In the genomic region with DNA sequence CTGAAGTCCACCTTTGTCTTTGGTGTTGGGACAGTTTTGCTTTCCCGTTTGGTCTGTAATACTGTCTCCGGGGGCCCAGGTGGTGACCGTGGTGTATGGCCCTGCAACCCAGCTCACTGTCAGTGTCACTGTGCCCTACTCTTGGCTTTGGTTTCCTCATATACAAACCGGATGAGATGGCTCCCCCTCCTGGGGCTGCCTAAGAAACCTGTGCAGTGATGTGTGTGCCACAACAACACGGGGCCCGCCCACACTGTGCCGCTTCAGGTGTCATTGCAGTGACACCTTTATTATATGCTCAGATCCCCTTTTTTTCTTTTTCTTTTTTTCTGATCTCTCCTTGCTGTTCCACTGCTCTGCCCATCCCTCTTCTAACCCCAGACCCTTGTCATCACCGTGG, we compare ENCODE assay signal across 9 cellular contexts.
DNase-seq lines count a peak whose midpoint lies in the region; ATAC-seq and TF ChIP-seq lines count a peak whose summit lies in the region.
"Had no signal": no experiment of that assay in that cellular context is flagged by ENCODE, and none has a peak within 500 bp of the region (broad histone marks: within the 10 kb centered on the region; RNA-seq: fewer than 3 reads in every experiment).

No MANE protein-coding gene starts in this region.

- intact Hi-C loops in esophagus squamous epithelium (cut with DNase I) = no loop called here

- H3K27me3 ChIP-seq in SU-DHL-6 (ENCODE audit: low read length) = no peaks in the 10 kb centered on the region
- no peaks in the 10 kb centered on the region for H3K27me3 ChIP-seq in esophagus squamous epithelium
- H3K27me3 ChIP-seq: pancreas had no signal

- H3K9me2 ChIP-seq in SU-DHL-6 (replicated peaks; ENCODE audit: insufficient read depth, low read length) = no peaks in the 10 kb centered on the region

- H3K4me3 ChIP-seq in SU-DHL-6 (ENCODE audit: insufficient read depth, low read length, poor library complexity, severe bottlenecking) (no peak overlapping the region), esophagus squamous epithelium (no peak overlapping the region)
- H3K4me3 ChIP-seq: pancreas had no signal

- H3K27ac Mint-ChIP-seq in naive B cell = peak overlapping the region in 5 of 6 donors; percentile 17 to 82 (median 72)

- H2AFZ ChIP-seq in SU-DHL-6 (ENCODE audit: low read depth, low read length, severe bottlenecking) = no peak overlapping the region

- H3K9me3 ChIP-seq in SU-DHL-6 (ENCODE audit: insufficient read depth, low read length) (no peaks in the 10 kb centered on the region), esophagus squamous epithelium (no peaks in the 10 kb centered on the region)
- H3K9me3 ChIP-seq: pancreas had no signal

- H3K36me3 ChIP-seq in SU-DHL-6 (ENCODE audit: low read length) (no peaks in the 10 kb centered on the region), esophagus squamous epithelium (peaks cover 0 to 33% (median 0%) of the 10 kb centered on the region in 3 donors)

- DNase-seq in naive B cell (peak; percentile 67), esophagus squamous epithelium (lab: John Stamatoyannopoulos, UW) (no peak), amygdala (lab: John Stamatoyannopoulos, UW) (no peak), iPS-NIHi7 (ENCODE audit: extremely low spot score) (no peak)
- no peak for DNase-seq in stimulated activated naive CD4-positive, alpha-beta T cell treated with Interleukin-2 at 50 U/mL for 16 hours (lab: John Stamatoyannopoulos, UW)

- peaks cover 0 to 8% (median under 1%) of the 10 kb centered on the region in 7 donors for H3K9me3 Mint-ChIP-seq in naive B cell

- no peaks in the 10 kb centered on the region for H3F3A ChIP-seq in SU-DHL-6 (ENCODE audit: insufficient read depth)

- WGBS in esophagus squamous epithelium, 2 donors = 70 to 85% methylated on average over 8 of the region's 8 CpGs

- ATAC-seq in GM18519 (IDR thresholded peaks at IDR 0.05; ENCODE audit: low FRiP score, unreplicated experiment) (peak; percentile 95), HG02623 (IDR thresholded peaks at IDR 0.05; ENCODE audit: unreplicated experiment) (peak; percentile 89), naive B cell (ENCODE audit: low read depth in 2 of 2) (peak; percentile 99)
- ATAC-seq: pancreas had no signal

- H3K79me2 ChIP-seq in SU-DHL-6 (ENCODE audit: insufficient read depth, low read length) = no peaks in the 10 kb centered on the region

- H4K20me1 ChIP-seq in SU-DHL-6 (ENCODE audit: low read depth, low read length) = no peaks in the 10 kb centered on the region

- TF ChIP-seq CTCF in SU-DHL-6 (IDR thresholded peaks at IDR 0.05; ENCODE audit: insufficient read depth, low read length, poor library complexity, severe bottlenecking) (peak; percentile 10), esophagus squamous epithelium (IDR thresholded peaks at IDR 0.05) (no peak)

- TF ChIP-seq POLR2A in esophagus squamous epithelium (IDR thresholded peaks at IDR 0.05) = no peak

- no peak overlapping the region for H3K4me2 ChIP-seq in SU-DHL-6 (ENCODE audit: low read depth, low read length, poor library complexity, severe bottlenecking)

- peaks cover 8 to 9% of the 10 kb centered on the region in 2 donors for H3K36me3 Mint-ChIP-seq in naive B cell

- no peak overlapping the region for H3K9ac ChIP-seq in SU-DHL-6 (ENCODE audit: low read length)

- no peaks in the 10 kb centered on the region for H3K4me1 ChIP-seq in esophagus squamous epithelium
- H3K4me1 ChIP-seq: pancreas had no signal

- no peak overlapping the region for H3K27ac ChIP-seq in SU-DHL-6 (ENCODE audit: low read depth, low read length)
- H3K27ac ChIP-seq in esophagus squamous epithelium = no peak overlapping the region
- H3K27ac ChIP-seq: pancreas had no signal

- peaks cover 0 to 7% (median 0%) of the 10 kb centered on the region in 3 donors for H3K27me3 Mint-ChIP-seq in naive B cell

- peaks cover 13 to 16% (median 13%) of the 10 kb centered on the region in 3 donors for H3K4me1 Mint-ChIP-seq in naive B cell

- H3K4me3 Mint-ChIP-seq in naive B cell = peak overlapping the region in 5 of 8 donors; percentile 13 to 71 (median 38)
